9 cellular contexts compared by ENCODE assay signal in the genomic region with DNA sequence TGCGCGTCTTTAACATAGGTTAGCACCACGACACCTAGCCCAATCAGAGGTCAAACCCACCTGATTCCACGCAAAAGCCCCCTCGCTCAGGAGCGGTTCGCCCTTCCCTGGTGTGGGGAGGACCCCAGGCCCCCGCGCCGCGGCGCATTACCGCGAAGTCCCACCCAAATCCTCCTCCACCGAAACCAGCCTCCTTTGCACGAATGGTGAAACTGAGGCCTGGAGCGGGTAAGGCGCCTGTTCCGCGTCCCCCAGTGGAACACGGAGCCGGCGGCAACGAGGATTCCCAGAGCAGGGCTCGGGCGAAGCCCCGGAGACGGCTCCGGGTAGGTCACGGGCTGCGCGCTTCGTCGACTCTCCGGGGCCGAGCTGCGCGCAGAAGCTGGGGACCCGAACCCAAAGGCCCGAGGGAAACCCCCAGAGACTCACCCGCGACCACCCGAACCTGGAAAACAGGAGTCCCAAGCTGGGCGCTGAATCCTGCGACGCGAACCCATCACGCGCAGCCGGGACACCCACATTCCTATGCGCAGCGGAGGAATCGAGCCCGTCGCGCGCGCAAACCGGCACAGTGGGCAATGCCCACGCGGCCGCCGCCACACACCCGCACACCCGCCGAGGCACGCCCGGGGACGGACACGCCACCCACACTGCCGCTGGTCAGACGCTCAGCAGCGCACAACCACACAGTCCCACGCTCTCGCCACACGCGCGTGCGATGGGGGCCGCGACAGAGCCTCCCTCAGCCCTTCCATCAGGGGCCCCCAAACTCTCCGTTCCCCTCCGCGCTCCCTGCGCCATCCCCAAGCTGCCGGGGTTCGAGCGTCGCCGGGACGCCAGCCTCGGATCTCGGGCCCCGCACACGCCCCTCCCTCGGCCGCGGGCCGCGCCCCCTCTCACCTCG. TPM values are rescaled to one million over a fixed set of nuclear protein-coding genes. Genes with fewer than 3 reads are reported as not detected.
DNase-seq lines count a peak whose midpoint lies in the region; ATAC-seq and TF ChIP-seq lines count a peak whose summit lies in the region.
"Had no signal": no experiment of that assay in that cellular context is flagged by ENCODE, and none has a peak within 500 bp of the region (broad histone marks: within the 10 kb centered on the region; RNA-seq: fewer than 3 reads in every experiment).

No MANE protein-coding gene starts in this region.

- H3K4me2 ChIP-seq in GM23338: peak overlapping the region; percentile 85

- peak overlapping the region; percentile 50 for H3K4me3 Mint-ChIP-seq in CD8-positive, alpha-beta T cell
- peak overlapping the region; percentile 56 for H3K4me3 Mint-ChIP-seq in GM23338

- peak overlapping the region; percentile 98 for H2AFZ ChIP-seq in GM23338

- H3K9me2 ChIP-seq in GM23338 (ENCODE audit: insufficient read depth): no peaks in the 10 kb centered on the region

- no peaks in the 10 kb centered on the region for H3K36me3 ChIP-seq in CD8-positive, alpha-beta T cell (ENCODE audit: insufficient read depth, low read length)
- H3K36me3 ChIP-seq in GM23338 (ENCODE audit: insufficient read depth) (no peaks in the 10 kb centered on the region), heart left ventricle (no peaks in the 10 kb centered on the region), sigmoid colon (no peaks in the 10 kb centered on the region)

- peaks cover 4% of the 10 kb centered on the region for H3K9me3 Mint-ChIP-seq in CD8-positive, alpha-beta T cell
- H3K9me3 Mint-ChIP-seq in GM23338: no peaks in the 10 kb centered on the region

- H3K27me3 ChIP-seq in CD8-positive, alpha-beta T cell (ENCODE audit: insufficient read depth, low read length): peaks cover 9% of the 10 kb centered on the region
- H3K27me3 ChIP-seq in GM23338 (ENCODE audit: insufficient read depth) (peaks cover 82% of the 10 kb centered on the region), heart left ventricle (peaks cover 11 to 74% (median 36%) of the 10 kb centered on the region in 9 donors), sigmoid colon (peaks cover 9 to 69% (median 43%) of the 10 kb centered on the region in 3 donors)

- no peaks in the 10 kb centered on the region for H4K20me1 ChIP-seq in GM23338 (replicated peaks; ENCODE audit: insufficient read depth)

- no peak for TF ChIP-seq CTCF in CD8-positive, alpha-beta T cell (IDR thresholded peaks at IDR 0.05)
- no peak for TF ChIP-seq CTCF in GM23338 (conservative IDR thresholded peaks at IDR 0.05; ENCODE audit: low read depth in 2 of 2)
- no peak for TF ChIP-seq CTCF in WI38 (IDR thresholded peaks at IDR 0.05; ENCODE audit: low read depth, low read length)
- TF ChIP-seq CTCF in heart left ventricle (IDR thresholded peaks at IDR 0.05): no peak
- TF ChIP-seq CTCF in sigmoid colon (IDR thresholded peaks at IDR 0.05): no peak

- CTCF ChIA-PET in CD8-positive, alpha-beta T cell (lab: Charles Lee): no interaction called here

- no peaks in the 10 kb centered on the region for H3K9me3 ChIP-seq in CD8-positive, alpha-beta T cell (ENCODE audit: low read length)
- H3K9me3 ChIP-seq in heart left ventricle (peaks cover 0 to 6% (median 0%) of the 10 kb centered on the region in 12 donors), sigmoid colon (no peaks in the 10 kb centered on the region)

- DNase-seq in CD8-positive, alpha-beta T cell: no peak
- peak; percentile 36 for DNase-seq in GM23338 (ENCODE audit: low spot score)
- peak in 1 of 5 donors; percentile 31 for DNase-seq in heart left ventricle
- DNase-seq in sigmoid colon: no peak
- DNase-seq in stimulated activated CD4-positive, alpha-beta T cell treated with anti-CD3 and anti-CD28 coated beads, Interleukin-1b, Interleukin-23, amount 100 ng/mL, for 48 hours: no peak
- DNase-seq in NCI-H2196 treated with DMSO at 0.1 percent for 48 hours (lab: John Stamatoyannopoulos, UW; ENCODE audit: unreplicated experiment): no peak
- DNase-seq in NCI-H345 (lab: John Stamatoyannopoulos, UW): no peak

- peak overlapping the region; percentile 33 for H3K4me3 ChIP-seq in CD8-positive, alpha-beta T cell (ENCODE audit: low read depth, low read length)
- H3K4me3 ChIP-seq in GM23338: peak overlapping the region; percentile 63
- peak overlapping the region; percentile 62 for H3K4me3 ChIP-seq in WI38 (ENCODE audit: low read depth, low read length)
- peak overlapping the region; percentile 49 to 89 (median 62) for H3K4me3 ChIP-seq in heart left ventricle
- H3K4me3 ChIP-seq in sigmoid colon: peak overlapping the region; percentile 22 to 63 (median 52)

- POLR2A ChIA-PET in CD8-positive, alpha-beta T cell (lab: Charles Lee): no interaction called here

- H3K79me2 ChIP-seq in GM23338 (replicated peaks; ENCODE audit: insufficient read depth): no peaks in the 10 kb centered on the region

- whole genome bisulfite sequencing in heart left ventricle, 4 donors: 0 to 1% (median 0%) methylated on average over 11 to 101 of the region's 101 CpGs
- 2 to 4% methylated on average over 101 of the region's 101 CpGs for WGBS in sigmoid colon, 2 donors

- peaks cover 49% of the 10 kb centered on the region for H3K27me3 Mint-ChIP-seq in CD8-positive, alpha-beta T cell (ENCODE audit: low read depth)
- H3K27me3 Mint-ChIP-seq in GM23338 (ENCODE audit: insufficient read depth, low read depth, poor library complexity): peaks cover 64% of the 10 kb centered on the region

- ATAC-seq in CD8-positive, alpha-beta T cell: no peak
- ATAC-seq in GM23338: peak; percentile 32
- ATAC-seq in heart left ventricle: peak in 1 of 4 donors; percentile 8

- H3K36me3 Mint-ChIP-seq in CD8-positive, alpha-beta T cell: no peaks in the 10 kb centered on the region
- no peaks in the 10 kb centered on the region for H3K36me3 Mint-ChIP-seq in GM23338 (ENCODE audit: low read depth)

- intact Hi-C loops in CD8-positive, alpha-beta T cell (cut with DNase I, micrococcal nuclease): no loop called here
- intact Hi-C loops in heart left ventricle (cut with DNase I) (no loop called here), sigmoid colon (cut with DNase I) (no loop called here)

- no peak for TF ChIP-seq EP300 in sigmoid colon (IDR thresholded peaks at IDR 0.05)

- no peak overlapping the region for H3K27ac ChIP-seq in CD8-positive, alpha-beta T cell (ENCODE audit: low read depth, low read length)
- no peak overlapping the region for H3K27ac ChIP-seq in GM23338 (ENCODE audit: low read depth)
- H3K27ac ChIP-seq in heart left ventricle: peak overlapping the region in 1 of 12 donors; percentile 31
- no peak overlapping the region for H3K27ac ChIP-seq in sigmoid colon

- no peak for TF ChIP-seq POLR2A in heart left ventricle (IDR thresholded peaks at IDR 0.05)
- TF ChIP-seq POLR2A in sigmoid colon (IDR thresholded peaks at IDR 0.05): no peak

- H3F3A ChIP-seq in GM23338 (replicated peaks; ENCODE audit: low read depth): peaks cover 4% of the 10 kb centered on the region; the same call in 1 of the 2 replicates

- H3K4me1 Mint-ChIP-seq in CD8-positive, alpha-beta T cell (ENCODE audit: low read depth): peaks cover 7% of the 10 kb centered on the region
- H3K4me1 Mint-ChIP-seq in GM23338: peaks cover 12% of the 10 kb centered on the region

- no peak overlapping the region for H3K27ac Mint-ChIP-seq in CD8-positive, alpha-beta T cell
- H3K27ac Mint-ChIP-seq in GM23338: no peak overlapping the region

- peaks cover 7% of the 10 kb centered on the region for H3K4me1 ChIP-seq in CD8-positive, alpha-beta T cell (ENCODE audit: insufficient read depth, low read length)
- H3K4me1 ChIP-seq in GM23338 (ENCODE audit: insufficient read depth) (peaks cover 9% of the 10 kb centered on the region; the same call in 1 of the 2 replicates), heart left ventricle (peaks cover 6 to 25% (median 16%) of the 10 kb centered on the region in 12 donors), sigmoid colon (peaks cover 0 to 26% (median 23%) of the 10 kb centered on the region in 4 donors)

TF ChIP-seq in GM23338, 12 proteins besides CTCF, POLR2A, EP300 and RAD21:
- TF ChIP-seq JUNB (IDR thresholded peaks at IDR 0.05; ENCODE audit: unreplicated experiment) (no peak), ZNF114 (CRISPR knock-in tag; IDR thresholded peaks at IDR 0.05) (no peak), EZH2 (IDR thresholded peaks at IDR 0.05; ENCODE audit: low read depth, unreplicated experiment) (peak; percentile 90), EZH2phosphoT487 (IDR thresholded peaks at IDR 0.05; ENCODE audit: unreplicated experiment) (peak; percentile 66), NANOG (IDR thresholded peaks at IDR 0.05; ENCODE audit: borderline replicate concordance) (no peak)

RNA-seq across cellular contexts. Expression of a gene that starts 0.5 kb away (rescaled TPM):
- total RNA-seq in CD8-positive, alpha-beta T cell: not detected
- total RNA-seq in GM23338 (2014; rRNA removed; shearing (Covaris generic)): 0.04 and 0.31 TPM in 2 replicates
- polyA plus RNA-seq in GM23338 (2016; fragmentation: Nextera tagmentation; extraction: Ambion mirVana) (0.12 and 0.26 TPM in 2 replicates), heart left ventricle (under 1 TPM in 1 of 2 donors, not detected in 1; 0.06 TPM), sigmoid colon (under 1 TPM in 1 of 3 donors, not detected in 2; 0.32 TPM)
- total RNA-seq in heart left ventricle (under 1 TPM in 4 of 9 donors, not detected in 5; 0.12 to 0.35 (median 0.15) TPM), sigmoid colon (under 1 TPM in 2 of 4 donors, not detected in 2; 0.16 to 0.83 TPM)
- total RNA-seq: lung microvascular endothelial cell had no signal
